In the genomic region with DNA sequence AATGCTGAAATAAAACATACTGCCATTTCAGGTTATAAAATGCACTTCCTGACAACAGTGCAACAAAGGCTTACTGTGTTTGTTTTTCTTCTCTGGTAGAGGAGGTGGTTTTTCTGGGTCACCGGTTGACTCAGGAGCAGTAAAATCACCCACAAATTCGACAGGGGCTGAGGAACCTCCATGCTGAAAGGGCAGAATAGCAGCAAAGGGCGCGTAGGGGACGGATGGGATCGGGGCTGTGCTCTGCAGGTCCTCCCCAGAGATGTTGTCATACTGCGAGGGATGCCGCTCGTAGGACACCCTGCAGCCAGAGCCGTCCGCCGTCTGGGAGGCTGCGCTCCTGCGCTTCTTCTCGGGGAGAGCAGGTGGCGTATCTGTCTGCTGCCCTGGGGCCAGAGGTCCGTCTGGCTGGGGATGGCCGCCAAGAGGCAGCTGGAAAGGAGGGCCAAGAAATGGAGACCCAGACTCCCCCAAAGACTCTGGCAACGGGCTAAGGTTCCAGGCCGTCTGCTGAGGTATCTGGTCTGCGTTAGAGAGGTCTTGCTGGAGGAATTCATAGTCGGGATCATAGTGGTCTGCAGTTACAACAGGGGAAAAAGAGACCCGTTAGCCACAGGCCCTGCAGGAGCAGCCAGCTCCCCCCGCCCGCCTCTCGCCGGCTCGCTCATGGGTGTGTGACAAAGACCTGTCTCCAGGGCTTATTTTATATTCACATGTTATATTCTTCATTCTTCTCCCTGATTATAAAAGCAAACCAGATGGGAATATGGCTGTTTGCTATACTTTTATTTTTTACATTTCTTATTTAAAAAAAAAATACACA, we compare ENCODE assay signal across 1 cellular context.
TF ChIP-seq lines count a peak whose summit lies in the region.

No MANE protein-coding gene starts in this region.

TF ChIP-seq in IMR-90, 13 proteins besides CTCF, POLR2A, EP300 and RAD21:
- TF ChIP-seq SMC3 (IDR thresholded peaks at IDR 0.05; ENCODE audit: low read depth, low read length): no peak
- no peak for TF ChIP-seq MAFK (IDR thresholded peaks at IDR 0.05; ENCODE audit: low read depth, low read length)
- TF ChIP-seq BHLHE40 (IDR thresholded peaks at IDR 0.05; ENCODE audit: low read depth, low read length): no peak
- TF ChIP-seq, protein P1, sequence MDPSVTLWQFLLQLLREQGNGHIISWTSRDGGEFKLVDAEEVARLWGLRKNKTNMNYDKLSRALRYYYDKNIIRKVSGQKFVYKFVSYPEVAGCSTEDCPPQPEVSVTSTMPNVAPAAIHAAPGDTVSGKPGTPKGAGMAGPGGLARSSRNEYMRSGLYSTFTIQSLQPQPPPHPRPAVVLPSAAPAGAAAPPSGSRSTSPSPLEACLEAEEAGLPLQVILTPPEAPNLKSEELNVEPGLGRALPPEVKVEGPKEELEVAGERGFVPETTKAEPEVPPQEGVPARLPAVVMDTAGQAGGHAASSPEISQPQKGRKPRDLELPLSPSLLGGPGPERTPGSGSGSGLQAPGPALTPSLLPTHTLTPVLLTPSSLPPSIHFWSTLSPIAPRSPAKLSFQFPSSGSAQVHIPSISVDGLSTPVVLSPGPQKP (IDR thresholded peaks at IDR 0.05; ENCODE audit: borderline replicate concordance, low read depth, low read length): no peak
- TF ChIP-seq MXI1 (IDR thresholded peaks at IDR 0.05; ENCODE audit: borderline replicate concordance, low read depth, low read length): no peak
- no peak for TF ChIP-seq USF2 (IDR thresholded peaks at IDR 0.05; ENCODE audit: low read depth, low read length)
- no peak for TF ChIP-seq CEBPB (IDR thresholded peaks at IDR 0.05; ENCODE audit: low read depth, low read length)
- no peak for TF ChIP-seq NFE2L2 (IDR thresholded peaks at IDR 0.05; ENCODE audit: low read depth, low read length)
- TF ChIP-seq MAZ (IDR thresholded peaks at IDR 0.05; ENCODE audit: borderline replicate concordance, low read depth, low read length): no peak
- TF ChIP-seq RFX5 (IDR thresholded peaks at IDR 0.05; ENCODE audit: low read depth, low read length): no peak
- no peak for TF ChIP-seq CHD1 (IDR thresholded peaks at IDR 0.05; ENCODE audit: low read depth, low read length)
- TF ChIP-seq FOS (IDR thresholded peaks at IDR 0.05; ENCODE audit: low read depth, low read length): no peak
- TF ChIP-seq RCOR1 (IDR thresholded peaks at IDR 0.05; ENCODE audit: insufficient replicate concordance, low read length): no peak
TF ChIP-seq in IMR-90: peak in this region for 0.
